25 cellular contexts compared by ENCODE assay signal in genomic region chr18:8932866-8933265, GRCh38.
"Had no signal": no experiment of that assay in that cellular context is flagged by ENCODE, and none has a peak within 500 bp of the region (broad histone marks: within the 10 kb centered on the region; RNA-seq: fewer than 3 reads in every experiment).

No MANE protein-coding gene starts in this region.

- H2AFZ ChIP-seq: PC-9 had no signal

- ATAC-seq: activated CD4-positive, alpha-beta T cell treated with anti-CD3 and anti-CD28 coated beads for 36 hours; activated CD8-positive, alpha-beta T cell treated with anti-CD3 and anti-CD28 coated beads, Interleukin-2, amount 10 ng/mL, durations not matched to agents 7 days and 5 days; activated naive CD4-positive, alpha-beta T cell treated with anti-CD3 and anti-CD28 coated beads, Interleukin-2, amount 50 U/mL, for 72 hours had no signal

- H3K4me3 ChIP-seq: adrenal gland, PC-9 had no signal

- H3K27ac ChIP-seq: adrenal gland, PC-9 had no signal

- H3K36me3 ChIP-seq: adrenal gland had no signal

- H3K9me3 ChIP-seq: adrenal gland had no signal

- H3K4me1 ChIP-seq: adrenal gland had no signal

- H3K4me2 ChIP-seq: PC-9 had no signal

- DNase-seq: activated CD4-positive, alpha-beta T cell treated with anti-CD3 and anti-CD28 coated beads for 36 hours; activated CD4-positive, alpha-beta T cell treated with anti-CD3 and anti-CD28 coated beads, Interleukin-2, amount 10 ng/mL, durations not matched to agents 7 days and 5 days; activated CD4-positive, alpha-beta T cell treated with anti-CD3 and anti-CD28 coated beads, Interleukin-2, amount 50 U/mL, for 48 hours; activated CD8-positive, alpha-beta T cell treated with anti-CD3 and anti-CD28 coated beads, Interleukin-2, amount 10 ng/mL, durations not matched to agents 7 days and 5 days; activated gamma-delta T cell; activated naive CD4-positive, alpha-beta T cell treated with anti-CD3 and anti-CD28 coated beads for 36 hours; activated T-cell treated with anti-CD3 and anti-CD28 coated beads, Interleukin-2, amount 50 U/mL, for 24 hours; adrenal gland; central memory CD4-positive, alpha-beta T cell; MM.1S; MV-4-11; NCI-H1092; NCI-H1436 treated with DMSO at 0.1 percent for 48 hours; NCI-H1694 treated with DMSO at 0.1 percent for 48 hours; NCI-H2029; NCI-H2171; NCI-H510A; NCI-H526; NCI-H748 treated with DMSO at 0.1 percent for 48 hours; NK-92 treated with Interleukin-12 subunit alpha and Interleukin-12 subunit beta, amount 100 ng/mL, for 24 hours; PC-9; Right ventricle myocardium superior; T1000 had no signal

- FAIRE-seq: RCC 7860 had no signal

- H3K27me3 ChIP-seq: adrenal gland had no signal
